Comparison of ENCODE assay signal across 9 cellular contexts in genomic region chrX:117743469-117744251, GRCh38.
A peak's percentile ranks its signal among the peaks of the same experiment; 100 is the strongest.
DNase-seq lines count a peak whose midpoint lies in the region; TF ChIP-seq lines count a peak whose summit lies in the region.
"Had no signal": no experiment of that assay in that cellular context is flagged by ENCODE, and none has a peak within 500 bp of the region (broad histone marks: within the 10 kb centered on the region; RNA-seq: fewer than 3 reads in every experiment).

No MANE protein-coding gene starts in this region.

- no peaks in the 10 kb centered on the region for H3K27me3 Mint-ChIP-seq in endothelial cell (ENCODE audit: unreplicated experiment)
- H3K27me3 Mint-ChIP-seq in activated CD4-positive, alpha-beta memory T cell treated with anti-CD3 and anti-CD28 coated beads for 36 hours: no peaks in the 10 kb centered on the region

- no peaks in the 10 kb centered on the region for H3K27me3 ChIP-seq in testis
- H3K27me3 ChIP-seq: heart right ventricle had no signal

- no peaks in the 10 kb centered on the region for H3K36me3 Mint-ChIP-seq in endothelial cell (ENCODE audit: low read depth, unreplicated experiment)
- no peaks in the 10 kb centered on the region for H3K36me3 Mint-ChIP-seq in activated CD4-positive, alpha-beta memory T cell treated with anti-CD3 and anti-CD28 coated beads for 36 hours

- POLR2A ChIA-PET in activated CD4-positive, alpha-beta memory T cell treated with anti-CD3 and anti-CD28 coated beads for 36 hours (lab: Charles Lee): no interaction called here

- H3K4me1 Mint-ChIP-seq in endothelial cell (ENCODE audit: unreplicated experiment): no peaks in the 10 kb centered on the region
- H3K4me1 Mint-ChIP-seq in activated CD4-positive, alpha-beta memory T cell treated with anti-CD3 and anti-CD28 coated beads for 36 hours (ENCODE audit: low read depth): no peaks in the 10 kb centered on the region

- H3K4me1 ChIP-seq in testis: no peaks in the 10 kb centered on the region
- H3K4me1 ChIP-seq: heart right ventricle had no signal

- CTCF ChIA-PET in activated CD4-positive, alpha-beta memory T cell treated with anti-CD3 and anti-CD28 coated beads for 36 hours (lab: Charles Lee): no interaction called here

- no peaks in the 10 kb centered on the region for H3K36me3 ChIP-seq in testis (ENCODE audit: low read depth, missing control alignments)
- H3K36me3 ChIP-seq: heart right ventricle had no signal

- DNase-seq in SIG-M5 treated with dmso at 0.1 percent for 504 hours (lab: John Stamatoyannopoulos, UW; ENCODE audit: unreplicated experiment) (peak; percentile 27), SIG-M5 (lab: John Stamatoyannopoulos, UW) (no peak), NCI-H1105 treated with DMSO at 0.1 percent for 48 hours (lab: John Stamatoyannopoulos, UW) (peak; percentile 14), endothelial cell (ENCODE audit: low spot score) (peak; percentile 8), testis (peak; percentile 20), A172 (ENCODE audit: low spot score) (no peak), cerebellar nuclear complex (lab: John Stamatoyannopoulos, UW) (no peak)
- DNase-seq in activated CD4-positive, alpha-beta memory T cell treated with anti-CD3 and anti-CD28 coated beads for 36 hours: no peak
- DNase-seq: heart right ventricle had no signal

- WGBS in testis, 2 donors: 60% methylated on average over 2 of the region's 3 CpGs; no CpG with 5 or more reads in 1 of the 2 donors

- no peak overlapping the region for H3K4me3 ChIP-seq in testis
- H3K4me3 ChIP-seq: heart right ventricle had no signal

- no peaks in the 10 kb centered on the region for H3K9me3 ChIP-seq in testis

- intact Hi-C loops in testis (cut with DNase I; ENCODE audit: low total_unique reads): no loop called here
- intact Hi-C loops in activated CD4-positive, alpha-beta memory T cell treated with anti-CD3 and anti-CD28 coated beads for 36 hours (cut with micrococcal nuclease): no loop called here

- no peaks in the 10 kb centered on the region for H3K9me3 Mint-ChIP-seq in endothelial cell (ENCODE audit: unreplicated experiment)
- H3K9me3 Mint-ChIP-seq in activated CD4-positive, alpha-beta memory T cell treated with anti-CD3 and anti-CD28 coated beads for 36 hours: peaks cover 8% of the 10 kb centered on the region

- H3K4me3 Mint-ChIP-seq in endothelial cell (ENCODE audit: unreplicated experiment): no peak overlapping the region
- H3K4me3 Mint-ChIP-seq in activated CD4-positive, alpha-beta memory T cell treated with anti-CD3 and anti-CD28 coated beads for 36 hours: no peak overlapping the region

- TF ChIP-seq POLR2A in testis (IDR thresholded peaks at IDR 0.05): no peak

- peak; percentile 18 for TF ChIP-seq CTCF in endothelial cell (IDR thresholded peaks at IDR 0.05; ENCODE audit: unreplicated experiment)
- peak in 1 of 3 experiments; percentile 14 for TF ChIP-seq CTCF in testis (IDR thresholded peaks at IDR 0.05)

- no peak overlapping the region for H3K27ac Mint-ChIP-seq in endothelial cell (ENCODE audit: unreplicated experiment)
- no peak overlapping the region for H3K27ac Mint-ChIP-seq in activated CD4-positive, alpha-beta memory T cell treated with anti-CD3 and anti-CD28 coated beads for 36 hours

- no peak overlapping the region for H3K27ac ChIP-seq in testis
- H3K27ac ChIP-seq: heart right ventricle had no signal

Comparison
In these comparisons a context has a peak if more than half of its experiments do, and no peak if none do; other contexts are left out.
1. DNase-seq: peak in SIG-M5 treated with dmso at 0.1 percent for 504 hours (single experiment), NCI-H1105 treated with DMSO at 0.1 percent for 48 hours (single experiment), endothelial cell (single experiment) and testis (single experiment); none in SIG-M5 (single experiment), A172 (single experiment), cerebellar nuclear complex (0 of 2) and activated CD4-positive, alpha-beta memory T cell treated with anti-CD3 and anti-CD28 coated beads for 36 hours (single experiment).